Comparison of ENCODE assay signal across 2 cellular contexts in the genomic region with DNA sequence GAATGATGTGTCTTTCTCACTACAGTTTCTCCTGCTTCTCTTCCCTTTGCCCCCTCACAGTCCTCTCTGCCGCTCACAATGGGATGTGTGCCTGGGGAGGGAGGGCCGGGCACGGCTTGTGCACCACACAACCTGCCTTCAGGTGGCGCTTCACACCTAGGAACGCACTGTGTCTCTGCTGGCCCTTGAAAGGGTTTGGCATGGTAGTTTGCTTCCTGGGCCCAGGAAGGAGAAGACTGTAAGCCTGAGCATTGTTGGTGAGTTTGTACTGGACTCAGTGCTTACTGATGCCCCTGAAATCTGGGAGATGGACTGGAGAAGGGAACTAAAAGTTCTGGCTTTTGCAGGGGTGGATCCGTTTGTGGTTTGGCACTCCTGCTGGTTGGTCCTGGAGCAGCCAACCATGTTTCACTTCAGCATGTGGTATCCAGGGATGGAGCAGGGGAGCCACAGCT.
TF ChIP-seq lines count a peak whose summit lies in the region.

No MANE protein-coding gene starts in this region.

TF ChIP-seq in HEK293, 187 proteins besides CTCF, POLR2A, EP300 and RAD21:
- no peak for TF ChIP-seq ZNF404 (tag by site-specific recombination; IDR thresholded peaks at IDR 0.05)
- TF ChIP-seq ZNF610 (tag by site-specific recombination; IDR thresholded peaks at IDR 0.05; ENCODE audit: borderline replicate concordance): peak; percentile 94
- TF ChIP-seq ZNF133 (tag by site-specific recombination; IDR thresholded peaks at IDR 0.05): no peak
- TF ChIP-seq, protein P1, sequence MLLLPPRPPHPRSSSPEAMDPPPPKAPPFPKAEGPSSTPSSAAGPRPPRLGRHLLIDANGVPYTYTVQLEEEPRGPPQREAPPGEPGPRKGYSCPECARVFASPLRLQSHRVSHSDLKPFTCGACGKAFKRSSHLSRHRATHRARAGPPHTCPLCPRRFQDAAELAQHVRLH (tag by site-specific recombination; IDR thresholded peaks at IDR 0.05): 0 out of 2 replicates have a peak, but pooled peaks have one; percentile 44
- peak; percentile 84 for TF ChIP-seq ZNF2 (tag by site-specific recombination; IDR thresholded peaks at IDR 0.05)
- TF ChIP-seq, protein P2, sequence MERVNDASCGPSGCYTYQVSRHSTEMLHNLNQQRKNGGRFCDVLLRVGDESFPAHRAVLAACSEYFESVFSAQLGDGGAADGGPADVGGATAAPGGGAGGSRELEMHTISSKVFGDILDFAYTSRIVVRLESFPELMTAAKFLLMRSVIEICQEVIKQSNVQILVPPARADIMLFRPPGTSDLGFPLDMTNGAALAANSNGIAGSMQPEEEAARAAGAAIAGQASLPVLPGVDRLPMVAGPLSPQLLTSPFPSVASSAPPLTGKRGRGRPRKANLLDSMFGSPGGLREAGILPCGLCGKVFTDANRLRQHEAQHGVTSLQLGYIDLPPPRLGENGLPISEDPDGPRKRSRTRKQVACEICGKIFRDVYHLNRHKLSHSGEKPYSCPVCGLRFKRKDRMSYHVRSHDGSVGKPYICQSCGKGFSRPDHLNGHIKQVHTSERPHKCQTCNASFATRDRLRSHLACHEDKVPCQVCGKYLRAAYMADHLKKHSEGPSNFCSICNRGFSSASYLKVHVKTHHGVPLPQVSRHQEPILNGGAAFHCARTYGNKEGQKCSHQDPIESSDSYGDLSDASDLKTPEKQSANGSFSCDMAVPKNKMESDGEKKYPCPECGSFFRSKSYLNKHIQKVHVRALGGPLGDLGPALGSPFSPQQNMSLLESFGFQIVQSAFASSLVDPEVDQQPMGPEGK (tag by site-specific recombination; IDR thresholded peaks at IDR 0.05): 0 out of 2 replicates have a peak, but pooled peaks have one; percentile 18
- TF ChIP-seq, protein P3, sequence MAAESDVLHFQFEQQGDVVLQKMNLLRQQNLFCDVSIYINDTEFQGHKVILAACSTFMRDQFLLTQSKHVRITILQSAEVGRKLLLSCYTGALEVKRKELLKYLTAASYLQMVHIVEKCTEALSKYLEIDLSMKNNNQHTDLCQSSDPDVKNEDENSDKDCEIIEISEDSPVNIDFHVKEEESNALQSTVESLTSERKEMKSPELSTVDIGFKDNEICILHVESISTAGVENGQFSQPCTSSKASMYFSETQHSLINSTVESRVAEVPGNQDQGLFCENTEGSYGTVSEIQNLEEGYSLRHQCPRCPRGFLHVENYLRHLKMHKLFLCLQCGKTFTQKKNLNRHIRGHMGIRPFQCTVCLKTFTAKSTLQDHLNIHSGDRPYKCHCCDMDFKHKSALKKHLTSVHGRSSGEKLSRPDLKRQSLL (tag by site-specific recombination; IDR thresholded peaks at IDR 0.05): no peak
- TF ChIP-seq ZNF747 (tag by site-specific recombination; IDR thresholded peaks at IDR 0.05): no peak
TF ChIP-seq in HEK293: peak in this region for 4.

TF ChIP-seq in liver, 16 proteins besides CTCF, POLR2A, EP300 and RAD21:
- TF ChIP-seq HNF4G (IDR thresholded peaks at IDR 0.05) (no peak), FOXA2 (IDR thresholded peaks at IDR 0.05) (no peak), EGR1 (IDR thresholded peaks at IDR 0.05; ENCODE audit: low read depth in 2 of 2) (no peak), HNF4A (conservative IDR thresholded peaks at IDR 0.05) (peak in 1 of 2 donors; percentile 5), SP1 (IDR thresholded peaks at IDR 0.05) (peak; percentile 10), RXRA (IDR thresholded peaks at IDR 0.05) (no peak)
- TF ChIP-seq, protein P4, sequence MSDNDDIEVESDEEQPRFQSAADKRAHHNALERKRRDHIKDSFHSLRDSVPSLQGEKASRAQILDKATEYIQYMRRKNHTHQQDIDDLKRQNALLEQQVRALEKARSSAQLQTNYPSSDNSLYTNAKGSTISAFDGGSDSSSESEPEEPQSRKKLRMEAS (IDR thresholded peaks at IDR 0.05): no peak
- TF ChIP-seq, protein P5, sequence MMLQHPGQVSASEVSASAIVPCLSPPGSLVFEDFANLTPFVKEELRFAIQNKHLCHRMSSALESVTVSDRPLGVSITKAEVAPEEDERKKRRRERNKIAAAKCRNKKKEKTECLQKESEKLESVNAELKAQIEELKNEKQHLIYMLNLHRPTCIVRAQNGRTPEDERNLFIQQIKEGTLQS (IDR thresholded peaks at IDR 0.05): no peak
- TF ChIP-seq, protein P6, sequence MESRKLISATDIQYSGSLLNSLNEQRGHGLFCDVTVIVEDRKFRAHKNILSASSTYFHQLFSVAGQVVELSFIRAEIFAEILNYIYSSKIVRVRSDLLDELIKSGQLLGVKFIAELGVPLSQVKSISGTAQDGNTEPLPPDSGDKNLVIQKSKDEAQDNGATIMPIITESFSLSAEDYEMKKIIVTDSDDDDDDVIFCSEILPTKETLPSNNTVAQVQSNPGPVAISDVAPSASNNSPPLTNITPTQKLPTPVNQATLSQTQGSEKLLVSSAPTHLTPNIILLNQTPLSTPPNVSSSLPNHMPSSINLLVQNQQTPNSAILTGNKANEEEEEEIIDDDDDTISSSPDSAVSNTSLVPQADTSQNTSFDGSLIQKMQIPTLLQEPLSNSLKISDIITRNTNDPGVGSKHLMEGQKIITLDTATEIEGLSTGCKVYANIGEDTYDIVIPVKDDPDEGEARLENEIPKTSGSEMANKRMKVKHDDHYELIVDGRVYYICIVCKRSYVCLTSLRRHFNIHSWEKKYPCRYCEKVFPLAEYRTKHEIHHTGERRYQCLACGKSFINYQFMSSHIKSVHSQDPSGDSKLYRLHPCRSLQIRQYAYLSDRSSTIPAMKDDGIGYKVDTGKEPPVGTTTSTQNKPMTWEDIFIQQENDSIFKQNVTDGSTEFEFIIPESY (IDR thresholded peaks at IDR 0.05): no peak
- TF ChIP-seq, protein P7, sequence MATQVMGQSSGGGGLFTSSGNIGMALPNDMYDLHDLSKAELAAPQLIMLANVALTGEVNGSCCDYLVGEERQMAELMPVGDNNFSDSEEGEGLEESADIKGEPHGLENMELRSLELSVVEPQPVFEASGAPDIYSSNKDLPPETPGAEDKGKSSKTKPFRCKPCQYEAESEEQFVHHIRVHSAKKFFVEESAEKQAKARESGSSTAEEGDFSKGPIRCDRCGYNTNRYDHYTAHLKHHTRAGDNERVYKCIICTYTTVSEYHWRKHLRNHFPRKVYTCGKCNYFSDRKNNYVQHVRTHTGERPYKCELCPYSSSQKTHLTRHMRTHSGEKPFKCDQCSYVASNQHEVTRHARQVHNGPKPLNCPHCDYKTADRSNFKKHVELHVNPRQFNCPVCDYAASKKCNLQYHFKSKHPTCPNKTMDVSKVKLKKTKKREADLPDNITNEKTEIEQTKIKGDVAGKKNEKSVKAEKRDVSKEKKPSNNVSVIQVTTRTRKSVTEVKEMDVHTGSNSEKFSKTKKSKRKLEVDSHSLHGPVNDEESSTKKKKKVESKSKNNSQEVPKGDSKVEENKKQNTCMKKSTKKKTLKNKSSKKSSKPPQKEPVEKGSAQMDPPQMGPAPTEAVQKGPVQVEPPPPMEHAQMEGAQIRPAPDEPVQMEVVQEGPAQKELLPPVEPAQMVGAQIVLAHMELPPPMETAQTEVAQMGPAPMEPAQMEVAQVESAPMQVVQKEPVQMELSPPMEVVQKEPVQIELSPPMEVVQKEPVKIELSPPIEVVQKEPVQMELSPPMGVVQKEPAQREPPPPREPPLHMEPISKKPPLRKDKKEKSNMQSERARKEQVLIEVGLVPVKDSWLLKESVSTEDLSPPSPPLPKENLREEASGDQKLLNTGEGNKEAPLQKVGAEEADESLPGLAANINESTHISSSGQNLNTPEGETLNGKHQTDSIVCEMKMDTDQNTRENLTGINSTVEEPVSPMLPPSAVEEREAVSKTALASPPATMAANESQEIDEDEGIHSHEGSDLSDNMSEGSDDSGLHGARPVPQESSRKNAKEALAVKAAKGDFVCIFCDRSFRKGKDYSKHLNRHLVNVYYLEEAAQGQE (IDR thresholded peaks at IDR 0.05): no peak
